In the genomic region with DNA sequence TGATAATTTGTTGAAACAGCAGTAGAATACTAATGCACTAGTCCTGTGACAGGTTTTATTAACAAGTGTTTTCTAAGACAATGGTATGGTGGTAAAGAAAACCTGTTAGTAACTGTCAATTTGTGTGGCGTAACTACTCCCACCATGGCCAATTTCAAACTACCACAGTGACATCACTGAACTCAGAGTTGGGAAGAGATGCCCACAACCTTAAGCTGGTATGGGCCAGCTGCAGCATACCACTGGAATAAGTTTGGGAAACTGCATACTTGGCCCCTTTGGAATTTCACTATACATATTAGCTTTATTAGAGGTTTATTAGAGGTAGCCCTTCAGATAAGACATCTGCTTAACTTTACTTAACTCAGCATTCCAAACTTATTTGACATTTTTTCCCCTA, we compare ENCODE assay signal across 1 cellular context.
TF ChIP-seq lines count a peak whose summit lies in the region.

No MANE protein-coding gene starts in this region.

TF ChIP-seq in IMR-90, 13 proteins besides CTCF, POLR2A, EP300 and RAD21:
- TF ChIP-seq MXI1 (IDR thresholded peaks at IDR 0.05; ENCODE audit: borderline replicate concordance, low read depth, low read length) (no peak), RCOR1 (IDR thresholded peaks at IDR 0.05; ENCODE audit: insufficient replicate concordance, low read length) (no peak), CEBPB (IDR thresholded peaks at IDR 0.05; ENCODE audit: low read depth, low read length) (no peak), MAFK (IDR thresholded peaks at IDR 0.05; ENCODE audit: low read depth, low read length) (no peak), MAZ (IDR thresholded peaks at IDR 0.05; ENCODE audit: borderline replicate concordance, low read depth, low read length) (no peak), NFE2L2 (IDR thresholded peaks at IDR 0.05; ENCODE audit: low read depth, low read length) (no peak), BHLHE40 (IDR thresholded peaks at IDR 0.05; ENCODE audit: low read depth, low read length) (no peak), CHD1 (IDR thresholded peaks at IDR 0.05; ENCODE audit: low read depth, low read length) (no peak), FOS (IDR thresholded peaks at IDR 0.05; ENCODE audit: low read depth, low read length) (no peak), RFX5 (IDR thresholded peaks at IDR 0.05; ENCODE audit: low read depth, low read length) (no peak), SMC3 (IDR thresholded peaks at IDR 0.05; ENCODE audit: low read depth, low read length) (no peak)
- TF ChIP-seq, protein P1, sequence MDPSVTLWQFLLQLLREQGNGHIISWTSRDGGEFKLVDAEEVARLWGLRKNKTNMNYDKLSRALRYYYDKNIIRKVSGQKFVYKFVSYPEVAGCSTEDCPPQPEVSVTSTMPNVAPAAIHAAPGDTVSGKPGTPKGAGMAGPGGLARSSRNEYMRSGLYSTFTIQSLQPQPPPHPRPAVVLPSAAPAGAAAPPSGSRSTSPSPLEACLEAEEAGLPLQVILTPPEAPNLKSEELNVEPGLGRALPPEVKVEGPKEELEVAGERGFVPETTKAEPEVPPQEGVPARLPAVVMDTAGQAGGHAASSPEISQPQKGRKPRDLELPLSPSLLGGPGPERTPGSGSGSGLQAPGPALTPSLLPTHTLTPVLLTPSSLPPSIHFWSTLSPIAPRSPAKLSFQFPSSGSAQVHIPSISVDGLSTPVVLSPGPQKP (IDR thresholded peaks at IDR 0.05; ENCODE audit: borderline replicate concordance, low read depth, low read length): no peak
- TF ChIP-seq, protein P2, sequence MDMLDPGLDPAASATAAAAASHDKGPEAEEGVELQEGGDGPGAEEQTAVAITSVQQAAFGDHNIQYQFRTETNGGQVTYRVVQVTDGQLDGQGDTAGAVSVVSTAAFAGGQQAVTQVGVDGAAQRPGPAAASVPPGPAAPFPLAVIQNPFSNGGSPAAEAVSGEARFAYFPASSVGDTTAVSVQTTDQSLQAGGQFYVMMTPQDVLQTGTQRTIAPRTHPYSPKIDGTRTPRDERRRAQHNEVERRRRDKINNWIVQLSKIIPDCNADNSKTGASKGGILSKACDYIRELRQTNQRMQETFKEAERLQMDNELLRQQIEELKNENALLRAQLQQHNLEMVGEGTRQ (IDR thresholded peaks at IDR 0.05; ENCODE audit: low read depth, low read length): no peak
